16 cellular contexts compared by ENCODE assay signal in the genomic region with DNA sequence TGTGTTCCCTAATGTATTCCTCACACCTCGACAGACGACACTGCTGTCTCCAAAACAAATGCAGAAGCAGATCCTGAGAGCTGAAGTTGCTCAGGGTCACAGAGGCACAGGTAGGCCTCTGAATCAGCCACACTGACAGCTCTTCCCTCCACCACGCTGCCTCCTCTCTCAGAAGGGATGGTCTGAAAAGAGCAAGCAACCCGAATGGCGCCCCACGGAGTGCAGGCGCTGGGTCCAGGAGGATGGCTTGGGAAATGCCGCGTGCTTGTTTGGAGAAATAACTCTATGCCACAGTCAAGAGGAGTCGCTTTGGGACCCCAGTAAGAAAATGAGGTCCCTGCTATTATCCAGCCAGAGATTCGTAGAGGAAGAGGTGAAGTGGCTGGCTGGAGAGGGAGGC.
"Had no signal": no experiment of that assay in that cellular context is flagged by ENCODE, and none has a peak within 500 bp of the region (broad histone marks: within the 10 kb centered on the region; RNA-seq: fewer than 3 reads in every experiment).

No MANE protein-coding gene starts in this region.

- H3K36me3 Mint-ChIP-seq: activated naive CD4-positive, alpha-beta T cell treated with anti-CD3 and anti-CD28 coated beads, Interleukin-2, amount 50 U/mL, for 24 hours had no signal

- H3K4me3 ChIP-seq: heart left ventricle, psoas muscle, tibial artery, vagina had no signal

- ATAC-seq: activated CD4-positive, CD25-positive, alpha-beta regulatory T cell treated with anti-CD3 and anti-CD28 coated beads, Interleukin-2, amount 50 U/mL, for 24 hours; activated T-cell treated with anti-CD3 and anti-CD28 coated beads, Interleukin-2, amount 50 U/mL, for 4 hours; heart left ventricle; psoas muscle; sciatic nerve; stimulated activated naive B cell treated with anti-CD40 and anti-IgM and Interleukin-4, amounts not matched to agents 10 μg/mL and 1 μg/mL and 100 μg/mL, for 72 hours had no signal

- H3K36me3 ChIP-seq: tibial artery, vagina had no signal

- DNase-seq: activated CD4-positive, alpha-beta T cell treated with anti-CD3 and anti-CD28 coated beads, Interleukin-2, amount 50 U/mL, for 4 hours; activated T-cell treated with anti-CD3 and anti-CD28 coated beads, Interleukin-2, amount 50 U/mL, for 4 hours; dermis blood vessel endothelial cell; endodermal cell; heart left ventricle; nephron progenitor cell; psoas muscle; stimulated activated CD4-positive, alpha-beta T cell treated with anti-CD3 and anti-CD28 coated beads, Interleukin-12 subunit alpha, Interleukin-12 subunit beta, amount 100 ng/mL, for 4 hours; stimulated activated CD4-positive, alpha-beta T cell treated with anti-CD3 and anti-CD28 coated beads, Interleukin-2, amount 100 ng/mL, for 24 hours; stimulated activated naive B cell treated with anti-CD40 and anti-IgM and Interleukin-4, amounts not matched to agents 10 μg/mL and 1 μg/mL and 100 μg/mL, for 72 hours had no signal

- H3K9me3 ChIP-seq: heart left ventricle, psoas muscle, tibial artery, vagina had no signal

- H3K9me3 Mint-ChIP-seq: activated naive CD4-positive, alpha-beta T cell treated with anti-CD3 and anti-CD28 coated beads, Interleukin-2, amount 50 U/mL, for 24 hours; activated T-cell treated with anti-CD3 and anti-CD28 coated beads, Interleukin-2, amount 50 U/mL, for 4 hours; endodermal cell; mesothelial cell of epicardium; nephron progenitor cell; stimulated activated naive B cell treated with anti-CD40 and anti-IgM and Interleukin-4, amounts not matched to agents 10 μg/mL and 1 μg/mL and 100 μg/mL, for 72 hours had no signal

- H3K27me3 ChIP-seq: heart left ventricle, tibial artery, vagina had no signal

- H3K27ac Mint-ChIP-seq: activated naive CD4-positive, alpha-beta T cell treated with anti-CD3 and anti-CD28 coated beads, Interleukin-2, amount 50 U/mL, for 24 hours; endodermal cell; mesothelial cell of epicardium; nephron progenitor cell; stimulated activated naive B cell treated with anti-CD40 and anti-IgM and Interleukin-4, amounts not matched to agents 10 μg/mL and 1 μg/mL and 100 μg/mL, for 72 hours had no signal

- H3K27ac ChIP-seq: heart left ventricle, psoas muscle, tibial artery, vagina had no signal
